In the genomic region with DNA sequence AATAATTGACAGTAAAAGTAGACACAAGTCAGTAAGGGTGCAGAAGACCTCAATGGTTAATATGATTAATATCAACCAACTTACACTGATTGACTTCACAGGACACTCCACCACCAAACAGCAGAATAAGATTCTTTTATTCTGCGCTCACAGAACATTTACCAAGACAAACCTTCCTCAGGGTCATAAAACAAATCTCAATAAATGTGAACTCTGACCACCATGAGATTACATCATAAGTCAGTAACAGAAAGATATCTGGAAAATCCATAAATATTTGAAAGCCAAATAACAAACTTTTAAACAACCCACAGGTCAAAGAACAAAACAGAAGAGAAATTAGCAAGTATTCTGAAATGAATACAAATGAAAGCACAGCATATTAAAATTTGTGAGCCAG, we compare ENCODE assay signal across 28 cellular contexts.
"Had no signal": no experiment of that assay in that cellular context is flagged by ENCODE, and none has a peak within 500 bp of the region (broad histone marks: within the 10 kb centered on the region; RNA-seq: fewer than 3 reads in every experiment).

No MANE protein-coding gene starts in this region.

- H3K4me2 ChIP-seq: neural progenitor cell had no signal

- FAIRE-seq: urothelium cell line had no signal

- ATAC-seq: natural killer cell; psoas muscle; right cardiac atrium; sciatic nerve; stimulated activated effector memory CD8-positive, alpha-beta T cell treated with anti-CD3 and anti-CD28 coated beads, Interleukin-12 subunit alpha, Interleukin-12 subunit beta, amount 100 ng/mL, for 72 hours; stimulated activated naive B cell treated with anti-CD40 and anti-IgM and Interleukin-4, amounts not matched to agents 10 μg/mL and 1 μg/mL and 100 μg/mL, for 72 hours had no signal

- H3K27ac ChIP-seq: neural progenitor cell, ovary, parathyroid adenoma, psoas muscle, skin epidermis, stomach, thoracic aorta, thyroid gland, tibial nerve, upper lobe of left lung, vagina had no signal

- H3K36me3 ChIP-seq: neural progenitor cell, ovary, stomach, thoracic aorta, thyroid gland, tibial nerve, upper lobe of left lung, vagina had no signal

- H3K9me3 ChIP-seq: ovary, thyroid gland, upper lobe of left lung had no signal

- H3K36me3 Mint-ChIP-seq: natural killer cell; stimulated activated effector memory CD8-positive, alpha-beta T cell treated with anti-CD3 and anti-CD28 coated beads, Interleukin-12 subunit alpha, Interleukin-12 subunit beta, amount 100 ng/mL, for 72 hours had no signal

- DNase-seq: natural killer cell; occipital lobe; ovary; posterior cingulate gyrus; psoas muscle; right cardiac atrium; stimulated activated CD4-positive, alpha-beta T cell treated with anti-CD3 and anti-CD28 coated beads, Interleukin-15, amount 100 ng/mL, for 24 hours; stimulated activated CD4-positive, alpha-beta T cell treated with anti-CD3 and anti-CD28 coated beads, Interleukin-2, amount 100 ng/mL, for 24 hours; stimulated activated CD4-positive, alpha-beta T cell treated with anti-CD3 and anti-CD28 coated beads, Interleukin-2, amount 100 ng/mL, for 48 hours; stimulated activated CD4-positive, alpha-beta T cell treated with anti-CD3 and anti-CD28 coated beads, Interleukin-4, amount 100 ng/mL, for 24 hours; stimulated activated naive B cell treated with anti-CD40 and anti-IgM and Interleukin-4, amounts not matched to agents 10 μg/mL and 1 μg/mL and 100 μg/mL, for 72 hours; stimulated activated naive CD4-positive, alpha-beta T cell treated with Interleukin-2 at 50 U/mL for 16 hours; stomach; thyroid gland; trophoblast cell; upper lobe of left lung had no signal

- H3K9me3 Mint-ChIP-seq: natural killer cell; stimulated activated effector memory CD8-positive, alpha-beta T cell treated with anti-CD3 and anti-CD28 coated beads, Interleukin-12 subunit alpha, Interleukin-12 subunit beta, amount 100 ng/mL, for 72 hours; stimulated activated naive CD8-positive, alpha-beta T cell treated with anti-CD3 and anti-CD28 coated beads, Interleukin-15, Interleukin-2, amounts not matched to agents 100 ng/mL and 50 ng/mL, for 24 hours had no signal

- H3K9ac ChIP-seq: neural progenitor cell, parathyroid adenoma had no signal

- H2AFZ ChIP-seq: neural progenitor cell, parathyroid adenoma had no signal

- H3K4me3 Mint-ChIP-seq: natural killer cell; nephron; neural progenitor cell; stimulated activated effector memory CD8-positive, alpha-beta T cell treated with anti-CD3 and anti-CD28 coated beads, Interleukin-12 subunit alpha, Interleukin-12 subunit beta, amount 100 ng/mL, for 72 hours; stimulated activated naive B cell treated with anti-CD40 and anti-IgM and Interleukin-4, amounts not matched to agents 10 μg/mL and 1 μg/mL and 100 μg/mL, for 72 hours; stimulated activated naive CD8-positive, alpha-beta T cell treated with anti-CD3 and anti-CD28 coated beads, Interleukin-15, Interleukin-2, amounts not matched to agents 100 ng/mL and 50 ng/mL, for 24 hours had no signal

- H3K4me1 ChIP-seq: neural progenitor cell, parathyroid adenoma, psoas muscle, stomach, thyroid gland, tibial nerve, upper lobe of left lung, vagina had no signal

- H3K79me2 ChIP-seq: parathyroid adenoma had no signal

- H3K4me1 Mint-ChIP-seq: natural killer cell; nephron; neural progenitor cell; stimulated activated effector memory CD8-positive, alpha-beta T cell treated with anti-CD3 and anti-CD28 coated beads, Interleukin-12 subunit alpha, Interleukin-12 subunit beta, amount 100 ng/mL, for 72 hours; stimulated activated naive B cell treated with anti-CD40 and anti-IgM and Interleukin-4, amounts not matched to agents 10 μg/mL and 1 μg/mL and 100 μg/mL, for 72 hours had no signal

- H3K27me3 ChIP-seq: neural progenitor cell, ovary, stomach, thyroid gland, tibial nerve, upper lobe of left lung, vagina had no signal

- H3K27me3 Mint-ChIP-seq: progenitor cell of endocrine pancreas; stimulated activated naive B cell treated with anti-CD40 and anti-IgM and Interleukin-4, amounts not matched to agents 10 μg/mL and 1 μg/mL and 100 μg/mL, for 72 hours; stimulated activated naive CD8-positive, alpha-beta T cell treated with anti-CD3 and anti-CD28 coated beads, Interleukin-15, Interleukin-2, amounts not matched to agents 100 ng/mL and 50 ng/mL, for 24 hours had no signal

- H3K4me3 ChIP-seq: neural progenitor cell, ovary, psoas muscle, skin epidermis, stomach, thoracic aorta, thyroid gland, tibial nerve, upper lobe of left lung, vagina had no signal

- H3K27ac Mint-ChIP-seq: natural killer cell; nephron; neural progenitor cell; progenitor cell of endocrine pancreas; stimulated activated effector memory CD8-positive, alpha-beta T cell treated with anti-CD3 and anti-CD28 coated beads, Interleukin-12 subunit alpha, Interleukin-12 subunit beta, amount 100 ng/mL, for 72 hours; stimulated activated naive B cell treated with anti-CD40 and anti-IgM and Interleukin-4, amounts not matched to agents 10 μg/mL and 1 μg/mL and 100 μg/mL, for 72 hours; stimulated activated naive CD8-positive, alpha-beta T cell treated with anti-CD3 and anti-CD28 coated beads, Interleukin-15, Interleukin-2, amounts not matched to agents 100 ng/mL and 50 ng/mL, for 24 hours had no signal
